In the genomic region with DNA sequence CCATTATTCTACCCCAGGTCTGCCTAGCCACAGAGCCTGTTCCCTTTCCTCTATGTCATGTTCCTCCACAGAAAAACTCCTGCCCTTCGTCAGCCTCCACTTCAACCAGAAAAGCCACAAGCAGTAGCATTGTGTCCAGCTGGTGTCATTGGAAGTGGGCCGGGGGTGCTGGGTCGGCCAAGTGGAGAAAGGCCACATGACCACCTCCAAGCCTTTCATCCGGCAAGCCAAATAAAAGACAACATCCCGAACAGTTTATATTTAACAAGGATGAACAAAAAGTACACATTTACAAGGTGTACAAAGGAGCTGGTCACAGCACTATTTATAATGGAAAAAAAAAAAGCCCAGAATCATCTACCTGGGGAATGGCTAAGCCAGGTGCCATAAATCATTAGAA, we compare ENCODE assay signal across 26 cellular contexts. TPM values are rescaled to one million over a fixed set of nuclear protein-coding genes. Genes with fewer than 3 reads are reported as not detected.
"Had no signal": no experiment of that assay in that cellular context is flagged by ENCODE, and none has a peak within 500 bp of the region (broad histone marks: within the 10 kb centered on the region; RNA-seq: fewer than 3 reads in every experiment).

No MANE protein-coding gene starts in this region.

- H3K27ac ChIP-seq: pancreas, psoas muscle, right lobe of liver, sigmoid colon, stomach, thoracic aorta, thyroid gland, tibial nerve, upper lobe of right lung, uterus had no signal

- H3K36me3 ChIP-seq: pancreas, right lobe of liver, sigmoid colon, stomach, thoracic aorta, thyroid gland, tibial nerve, upper lobe of right lung, uterus had no signal

- H3K4me1 Mint-ChIP-seq: natural killer cell; nephron; stimulated activated effector memory CD8-positive, alpha-beta T cell treated with anti-CD3 and anti-CD28 coated beads, Interleukin-12 subunit alpha, Interleukin-12 subunit beta, amount 100 ng/mL, for 72 hours; stimulated activated naive B cell treated with anti-CD40 and anti-IgM and Interleukin-4, amounts not matched to agents 10 μg/mL and 1 μg/mL and 100 μg/mL, for 72 hours had no signal

- H3K36me3 Mint-ChIP-seq: natural killer cell; stimulated activated effector memory CD8-positive, alpha-beta T cell treated with anti-CD3 and anti-CD28 coated beads, Interleukin-12 subunit alpha, Interleukin-12 subunit beta, amount 100 ng/mL, for 72 hours had no signal

- H3K27ac Mint-ChIP-seq: naive thymus-derived CD4-positive, alpha-beta T cell; natural killer cell; nephron; stimulated activated effector memory CD8-positive, alpha-beta T cell treated with anti-CD3 and anti-CD28 coated beads, Interleukin-12 subunit alpha, Interleukin-12 subunit beta, amount 100 ng/mL, for 72 hours; stimulated activated naive B cell treated with anti-CD40 and anti-IgM and Interleukin-4, amounts not matched to agents 10 μg/mL and 1 μg/mL and 100 μg/mL, for 72 hours; stimulated activated naive CD8-positive, alpha-beta T cell treated with anti-CD3 and anti-CD28 coated beads, Interleukin-15, Interleukin-2, amounts not matched to agents 100 ng/mL and 50 ng/mL, for 24 hours had no signal

- H3K9me3 Mint-ChIP-seq: nephron; stimulated activated naive CD8-positive, alpha-beta T cell treated with anti-CD3 and anti-CD28 coated beads, Interleukin-15, Interleukin-2, amounts not matched to agents 100 ng/mL and 50 ng/mL, for 24 hours had no signal

- H3K9me3 ChIP-seq: pancreas, psoas muscle, right lobe of liver, sigmoid colon, thoracic aorta, thyroid gland, tibial nerve, upper lobe of right lung, uterus had no signal

- H3K27me3 ChIP-seq: right lobe of liver, thyroid gland, tibial nerve, uterus had no signal

- DNase-seq: naive thymus-derived CD4-positive, alpha-beta T cell; natural killer cell; occipital lobe; pancreas; psoas muscle; right cardiac atrium; right lobe of liver; sigmoid colon; small intestine; stimulated activated CD4-positive, alpha-beta T cell treated with anti-CD3 and anti-CD28 coated beads, Interleukin-15, amount 100 ng/mL, for 24 hours; stimulated activated CD4-positive, alpha-beta T cell treated with anti-CD3 and anti-CD28 coated beads, Interleukin-2, amount 100 ng/mL, for 24 hours; stimulated activated CD4-positive, alpha-beta T cell treated with anti-CD3 and anti-CD28 coated beads, Interleukin-2, amount 100 ng/mL, for 48 hours; stimulated activated CD4-positive, alpha-beta T cell treated with anti-CD3 and anti-CD28 coated beads, Interleukin-4, amount 100 ng/mL, for 24 hours; stimulated activated naive B cell treated with anti-CD40 and anti-IgM and Interleukin-4, amounts not matched to agents 10 μg/mL and 1 μg/mL and 100 μg/mL, for 72 hours; stimulated activated naive CD4-positive, alpha-beta T cell treated with Interleukin-2 at 50 U/mL for 16 hours; stomach; thyroid gland; trophoblast cell; upper lobe of right lung; uterus had no signal

- ATAC-seq: naive thymus-derived CD4-positive, alpha-beta T cell; natural killer cell; pancreas; psoas muscle; right cardiac atrium; right lobe of liver; stimulated activated effector memory CD8-positive, alpha-beta T cell treated with anti-CD3 and anti-CD28 coated beads, Interleukin-12 subunit alpha, Interleukin-12 subunit beta, amount 100 ng/mL, for 72 hours; stimulated activated naive B cell treated with anti-CD40 and anti-IgM and Interleukin-4, amounts not matched to agents 10 μg/mL and 1 μg/mL and 100 μg/mL, for 72 hours; upper lobe of right lung had no signal

- H3K4me3 Mint-ChIP-seq: naive thymus-derived CD4-positive, alpha-beta T cell; natural killer cell; nephron; neural crest cell; stimulated activated effector memory CD8-positive, alpha-beta T cell treated with anti-CD3 and anti-CD28 coated beads, Interleukin-12 subunit alpha, Interleukin-12 subunit beta, amount 100 ng/mL, for 72 hours; stimulated activated naive B cell treated with anti-CD40 and anti-IgM and Interleukin-4, amounts not matched to agents 10 μg/mL and 1 μg/mL and 100 μg/mL, for 72 hours; stimulated activated naive CD8-positive, alpha-beta T cell treated with anti-CD3 and anti-CD28 coated beads, Interleukin-15, Interleukin-2, amounts not matched to agents 100 ng/mL and 50 ng/mL, for 24 hours had no signal

- H3K4me3 ChIP-seq: pancreas, psoas muscle, right lobe of liver, sigmoid colon, stomach, thoracic aorta, thyroid gland, tibial nerve, upper lobe of right lung, uterus had no signal

- H3K4me1 ChIP-seq: pancreas, psoas muscle, right lobe of liver, sigmoid colon, stomach, thyroid gland, tibial nerve, upper lobe of right lung, uterus had no signal

RNA-seq across cellular contexts. Expression of a gene that starts 16.1 kb away (rescaled TPM):
- polyA plus RNA-seq: naive thymus-derived CD4-positive, alpha-beta T cell had no signal
